Comparison of ENCODE assay signal across 16 cellular contexts in genomic region chr1:93322349-93322748, GRCh38.
"Had no signal": no experiment of that assay in that cellular context is flagged by ENCODE, and none has a peak within 500 bp of the region (broad histone marks: within the 10 kb centered on the region; RNA-seq: fewer than 3 reads in every experiment).

No MANE protein-coding gene starts in this region.

- ATAC-seq: activated naive CD4-positive, alpha-beta T cell treated with anti-CD3 and anti-CD28 coated beads, Interleukin-2, amount 50 U/mL, for 72 hours; psoas muscle; sciatic nerve; T-helper 17 cell had no signal

- H3K9me3 ChIP-seq: colonic mucosa, psoas muscle, vagina had no signal

- H3K27ac ChIP-seq: colonic mucosa, psoas muscle, vagina had no signal

- DNase-seq: activated CD4-positive, alpha-beta T cell treated with anti-CD3 and anti-CD28 coated beads, Interleukin-2, amount 50 U/mL, for 1 hour; activated CD4-positive, CD25-positive, alpha-beta regulatory T cell; colonic mucosa; effector CD4-positive, alpha-beta T cell; glutamatergic neuron; left colon; nephron progenitor cell; psoas muscle; stimulated activated CD4-positive, alpha-beta T cell treated with anti-CD3 and anti-CD28 coated beads, Interleukin-12 subunit alpha, Interleukin-12 subunit beta, amount 100 ng/mL, for 4 hours; stimulated activated naive CD4-positive, alpha-beta T cell treated with Interleukin-2 at 50 U/mL for 16 hours; T-helper 17 cell had no signal

- H3K4me1 ChIP-seq: colonic mucosa, psoas muscle had no signal

- FAIRE-seq: endothelial cell of umbilical vein, TTC549 had no signal

- H3K4me3 ChIP-seq: colonic mucosa, psoas muscle, vagina had no signal

- H3K27me3 ChIP-seq: colonic mucosa, vagina had no signal

- H3K36me3 ChIP-seq: colonic mucosa, vagina had no signal
